Comparison of ENCODE assay signal across 17 cellular contexts in the genomic region with DNA sequence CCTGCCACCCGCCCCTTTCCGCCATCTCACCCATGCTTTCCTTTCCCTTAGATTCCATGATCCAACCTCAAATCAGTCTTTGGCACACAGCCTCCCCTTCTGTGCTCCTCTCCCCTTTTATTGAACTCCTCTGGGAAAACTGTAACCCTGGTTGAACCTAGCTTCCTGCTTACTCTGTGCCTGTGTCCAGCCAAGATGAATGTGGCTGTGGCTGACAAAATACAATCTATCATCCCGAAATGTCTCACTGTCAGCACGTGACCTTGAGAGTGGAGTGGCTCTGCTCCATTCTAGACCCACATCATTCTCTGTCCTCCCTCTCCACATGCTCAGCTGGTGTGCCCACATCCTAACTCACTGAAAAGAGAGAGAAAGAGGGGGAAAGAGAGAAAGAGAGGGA. TPM values are rescaled to one million over a fixed set of nuclear protein-coding genes. Genes with fewer than 3 reads are reported as not detected.
"Had no signal": no experiment of that assay in that cellular context is flagged by ENCODE, and none has a peak within 500 bp of the region (broad histone marks: within the 10 kb centered on the region; RNA-seq: fewer than 3 reads in every experiment).

No MANE protein-coding gene starts in this region.

- H3K4me3 ChIP-seq: dorsolateral prefrontal cortex, esophagus muscularis mucosa, heart right ventricle, left ventricle myocardium inferior had no signal

- H3K27ac Mint-ChIP-seq: activated T-cell treated with anti-CD3 and anti-CD28 coated beads, Interleukin-2, amount 50 U/mL, for 72 hours; brain had no signal

- H3K4me3 Mint-ChIP-seq: activated T-cell treated with anti-CD3 and anti-CD28 coated beads, Interleukin-2, amount 50 U/mL, for 72 hours; brain; stimulated activated memory B cell treated with anti-CD40 and anti-IgM and Interleukin-4, amounts not matched to agents 10 μg/mL and 1 μg/mL and 100 μg/mL, for 72 hours had no signal

- H3K4me1 Mint-ChIP-seq: brain had no signal

- H3K36me3 Mint-ChIP-seq: brain; stimulated activated memory B cell treated with anti-CD40 and anti-IgM and Interleukin-4, amounts not matched to agents 10 μg/mL and 1 μg/mL and 100 μg/mL, for 72 hours had no signal

- DNase-seq: activated CD4-positive, alpha-beta T cell treated with anti-CD3 and anti-CD28 coated beads for 48 hours; activated T-cell treated with anti-CD3 and anti-CD28 coated beads, Interleukin-2, amount 50 U/mL, for 72 hours; amniotic stem cell; dorsolateral prefrontal cortex; foreskin fibroblast; heart right ventricle; left ventricle myocardium inferior; right cardiac atrium; small intestine; trophoblast cell had no signal

- H3K4me1 ChIP-seq: esophagus muscularis mucosa, heart right ventricle, left ventricle myocardium inferior had no signal

- H3K27ac ChIP-seq: dorsolateral prefrontal cortex, esophagus muscularis mucosa, heart right ventricle, left ventricle myocardium inferior had no signal

- H3K36me3 ChIP-seq: esophagus muscularis mucosa, heart right ventricle, left ventricle myocardium inferior had no signal

- ATAC-seq: activated T-cell treated with anti-CD3 and anti-CD28 coated beads, Interleukin-2, amount 50 U/mL, for 72 hours; right cardiac atrium; stimulated activated memory B cell treated with anti-CD40 and anti-IgM and Interleukin-4, amounts not matched to agents 10 μg/mL and 1 μg/mL and 100 μg/mL, for 72 hours had no signal

RNA-seq across cellular contexts. Expression of gene NCR2, which starts 11.0 kb away (rescaled TPM):
- total RNA-seq: activated T-cell treated with anti-CD3 and anti-CD28 coated beads, Interleukin-2, amount 50 U/mL, for 72 hours; cerebellum; dorsolateral prefrontal cortex; esophagus muscularis mucosa; heart right ventricle; left ventricle myocardium inferior; posterior vena cava; right cardiac atrium; SK-MEL-5 had no signal
- polyA plus RNA-seq: heart right ventricle, keratinocyte, right cardiac atrium, small intestine had no signal

RNA-seq across cellular contexts. Expression of gene TREM1, which starts 60.0 kb away (rescaled TPM):
- total RNA-seq: SK-MEL-5 had no signal
- polyA plus RNA-seq: keratinocyte had no signal
